Comparison of ENCODE assay signal across 8 cellular contexts in genomic region chr2:192286093-192286701, GRCh38.
A peak's percentile ranks its signal among the peaks of the same experiment; 100 is the strongest.
DNase-seq lines count a peak whose midpoint lies in the region; TF ChIP-seq lines count a peak whose summit lies in the region.

No MANE protein-coding gene starts in this region.

- H3K27ac ChIP-seq in dorsolateral prefrontal cortex (peak overlapping the region in 4 of 59 donors; percentile 5 to 51 (median 23)), spleen (no peak overlapping the region)

- intact Hi-C loops in dorsolateral prefrontal cortex (cut with DNase I) (loop anchor here (2.0 to 5.0 kb wide), 3 partner anchors 89 to 474 kb away; partner anchors contain the start of gene TMEFF2 (in 1 of the 2)), spleen (cut with DNase I; ENCODE audit: low total_unique reads) (no loop called here)

- H3K9me3 ChIP-seq in spleen: no peaks in the 10 kb centered on the region

- WGBS in spleen, 5 donors: 82 to 95% (median 86%) methylated on average over 3 of the region's 3 CpGs

- no peaks in the 10 kb centered on the region for H3K36me3 ChIP-seq in spleen

- TF ChIP-seq CTCF in dorsolateral prefrontal cortex (IDR thresholded peaks at IDR 0.05 in 54 of 56, conservative IDR thresholded peaks at IDR 0.05 in 2 of 56; ENCODE audit: low read depth in 1 of 56, partially characterized antibody in 56 of 56): peak in 55 of 56 donors; percentile 21 to 86 (median 60)
- TF ChIP-seq CTCF in spleen (IDR thresholded peaks at IDR 0.05 in 8 of 11, conservative IDR thresholded peaks at IDR 0.05 in 3 of 11): no peak

- H3K4me3 ChIP-seq in dorsolateral prefrontal cortex: no peak overlapping the region
- no peak overlapping the region for H3K4me3 ChIP-seq in spleen

- TF ChIP-seq POLR2A in spleen (IDR thresholded peaks at IDR 0.05): no peak

- no peaks in the 10 kb centered on the region for H3K4me1 ChIP-seq in spleen

- peak; percentile 55 for DNase-seq in NCI-H2171 treated with DMSO at 0.1 percent for 48 hours (lab: John Stamatoyannopoulos, UW)
- DNase-seq in NCI-H2171 (lab: John Stamatoyannopoulos, UW): no peak
- DNase-seq in NCI-H2227 (lab: John Stamatoyannopoulos, UW; ENCODE audit: unreplicated experiment): peak; percentile 63
- DNase-seq in dorsolateral prefrontal cortex: peak in 3 of 10 donors; percentile 19 to 60 (median 38)
- peak; percentile 44 for DNase-seq in renal cortical epithelial cell (ENCODE audit: low read depth)
- DNase-seq in KG1 (lab: John Stamatoyannopoulos, UW): no peak
- no peak for DNase-seq in NCI-H187 treated with DMSO at 0.1 percent for 48 hours (lab: John Stamatoyannopoulos, UW)
- no peak for DNase-seq in spleen

- H3K27me3 ChIP-seq in dorsolateral prefrontal cortex (no peaks in the 10 kb centered on the region), spleen (replicated peaks in 1 of 7) (no peaks in the 10 kb centered on the region)

Comparison
In these comparisons a context has a peak if more than half of its experiments do, and no peak if none do; other contexts are left out.
1. DNase-seq: peak in NCI-H2171 treated with DMSO at 0.1 percent for 48 hours (single experiment), NCI-H2227 (single experiment) and renal cortical epithelial cell (single experiment); none in NCI-H2171 (single experiment), KG1 (single experiment), NCI-H187 treated with DMSO at 0.1 percent for 48 hours (single experiment) and spleen (single experiment).
2. CTCF ChIP-seq: peak in dorsolateral prefrontal cortex (55 of 56); none in spleen (0 of 11).